In genomic region chr3:188954590-188955208, GRCh38 we compare ENCODE assay signal across 8 cellular contexts.
A peak's percentile ranks its signal among the peaks of the same experiment; 100 is the strongest.
DNase-seq lines count a peak whose midpoint lies in the region; ATAC-seq, FAIRE-seq and TF ChIP-seq lines count a peak whose summit lies in the region.

No MANE protein-coding gene starts in this region.

- H3K27me3 ChIP-seq in mammary epithelial cell (ENCODE audit: insufficient read depth, low read length), result no peaks in the 10 kb centered on the region

- H3K36me3 ChIP-seq in mammary epithelial cell (ENCODE audit: insufficient read depth, low read length), result no peaks in the 10 kb centered on the region
- H3K36me3 ChIP-seq in kidney (ENCODE audit: control insufficient read depth in 1 of 2, insufficient read depth in 2 of 2, low read length in 2 of 2), result no peaks in the 10 kb centered on the region

- H3K9ac ChIP-seq in mammary epithelial cell (ENCODE audit: insufficient read depth, low read length) (no peak overlapping the region), kidney (ENCODE audit: low read length in 2 of 2) (no peak overlapping the region)

- intact Hi-C loops in mammary epithelial cell (cut with micrococcal nuclease) (loop anchor here (1.0 to 10.0 kb wide), 14 partner anchors 86 to 1640 kb away; partner anchors contain the start of gene LPP), kidney (cut with DNase I) (loop anchor here (5.0 kb wide), 1 partner anchor 1212 kb away; no protein-coding TSS in a partner anchor)

- no peaks in the 10 kb centered on the region for H3K9me3 ChIP-seq in mammary epithelial cell (replicated peaks; ENCODE audit: insufficient read depth, low read length)
- no peaks in the 10 kb centered on the region for H3K9me3 ChIP-seq in kidney (ENCODE audit: control insufficient read depth in 1 of 2, low read length in 2 of 2)

- peaks cover 11% of the 10 kb centered on the region for H3K4me1 ChIP-seq in mammary epithelial cell (ENCODE audit: insufficient read depth, low read length)
- peaks cover 1 to 3% of the 10 kb centered on the region in 2 donors for H3K4me1 ChIP-seq in kidney (ENCODE audit: control insufficient read depth in 1 of 2, insufficient read depth in 1 of 2, low read depth in 1 of 2, low read length in 2 of 2)

- WGBS in mammary epithelial cell (ENCODE audit: low coverage, missing lambda C conversion rate), result 18% methylated on average over 3 of the region's 3 CpGs

- H4K20me1 ChIP-seq in mammary epithelial cell (ENCODE audit: insufficient read depth, low read length), result no peaks in the 10 kb centered on the region

- dilution Hi-C loops in mammary epithelial cell (cut with HindIII; ENCODE audit: low sequenced_read_pairs), result loop anchor here (5.0 kb wide), 1 partner anchor 1212 kb away; no protein-coding TSS in a partner anchor

- H2AFZ ChIP-seq in mammary epithelial cell (ENCODE audit: low read depth, low read length), result no peak overlapping the region

- H3K4me2 ChIP-seq in mammary epithelial cell (ENCODE audit: insufficient read depth, low read depth, low read length), result no peak overlapping the region

- ATAC-seq in GM18909 (IDR thresholded peaks at IDR 0.05; ENCODE audit: poor library complexity, unreplicated experiment), result no peak

- DNase-seq in COLO668 (lab: John Stamatoyannopoulos, UW; ENCODE audit: unreplicated experiment) (peak; percentile 62), HFF-Myc (ENCODE audit: extremely low read depth, low read depth) (peak; percentile 80), NCI-H2171 treated with DMSO at 0.1 percent for 48 hours (lab: John Stamatoyannopoulos, UW) (peak; percentile 54), mammary epithelial cell (peak; percentile 72), kidney (peak; percentile 89)
- peak; percentile 82 for DNase-seq in stimulated activated CD4-positive, alpha-beta T cell treated with anti-CD3 and anti-CD28 coated beads, Interleukin-1b, Interleukin-23, amount 100 ng/mL, for 48 hours

- H3K27ac ChIP-seq in mammary epithelial cell (ENCODE audit: insufficient read depth, low read depth, low read length), result no peak overlapping the region
- no peak overlapping the region for H3K27ac ChIP-seq in kidney (ENCODE audit: low read depth in 2 of 2, low read length in 2 of 2)

- H3K79me2 ChIP-seq in mammary epithelial cell (ENCODE audit: insufficient read depth, low read length), result no peaks in the 10 kb centered on the region

- peak; percentile 85 for FAIRE-seq in kidney (lab: Jason Lieb, UNC)

- in situ Hi-C loops in mammary epithelial cell (cut with MboI; ENCODE audit: low sequenced_read_pairs in 2 of 2), result loop anchor here (5.0 to 25.0 kb wide), 5 partner anchors 120 to 1217 kb away; partner anchors contain the start of gene LPP (in 1 of the 2)

- H3K4me3 ChIP-seq in HFF-Myc (replicated peaks; ENCODE audit: low read depth, low read length), result no peak overlapping the region
- H3K4me3 ChIP-seq in WI38 (ENCODE audit: low read depth, low read length), result no peak overlapping the region
- no peak overlapping the region for H3K4me3 ChIP-seq in mammary epithelial cell (replicated peaks in 1 of 3; ENCODE audit: insufficient read depth in 1 of 3, low read depth in 2 of 3, low read length in 3 of 3)
- H3K4me3 ChIP-seq in kidney (ENCODE audit: low read length in 2 of 2), result no peak overlapping the region

- no TSS peak for BruUV-seq in mammary epithelial cell (replicated peaks; lab: Mats Ljungman, UMichigan)

- TF ChIP-seq CTCF in HFF-Myc (IDR thresholded peaks at IDR 0.05; ENCODE audit: low read depth, low read length, missing control alignments), result peak; percentile 95
- TF ChIP-seq CTCF in WI38 (IDR thresholded peaks at IDR 0.05; ENCODE audit: low read depth, low read length), result peak; percentile 89
- TF ChIP-seq CTCF in mammary epithelial cell (conservative IDR thresholded peaks at IDR 0.05 in 1 of 2, IDR thresholded peaks at IDR 0.05 in 1 of 2; ENCODE audit: extremely low read depth in 1 of 2, insufficient read depth in 1 of 2, low read depth in 1 of 2, low read length in 2 of 2), result peak; percentile 93 to 98
- TF ChIP-seq CTCF in kidney (IDR thresholded peaks at IDR 0.05; ENCODE audit: borderline replicate concordance, extremely low read depth, insufficient read depth), result peak; percentile 98

- CTCF ChIA-PET in mammary epithelial cell (lab: Charles Lee; ENCODE audit: low non-redundant PET), result interaction anchor here (0.6 to 2.8 kb wide), 7 partner anchors 15 to 1216 kb away, joined by 3 to 24 read pairs (median 4); partner anchors contain the start of gene BCL6
